8 cellular contexts compared by ENCODE assay signal in genomic region chr5:75512383-75513074, GRCh38. TPM values are rescaled to one million over a fixed set of nuclear protein-coding genes. Genes with fewer than 3 reads are reported as not detected.
A peak's percentile ranks its signal among the peaks of the same experiment; 100 is the strongest.
DNase-seq lines count a peak whose midpoint lies in the region; ATAC-seq, FAIRE-seq and TF ChIP-seq lines count a peak whose summit lies in the region.

No MANE protein-coding gene starts in this region.

- peaks cover 0 to 6% of the 10 kb centered on the region in 2 donors for H3K36me3 Mint-ChIP-seq in naive B cell

- peak overlapping the region; percentile 93 to 98 (median 96) for H3K4me3 Mint-ChIP-seq in naive B cell

- peak overlapping the region; percentile 91 to 96 (median 92) for H3K27ac Mint-ChIP-seq in naive B cell

- peak overlapping the region; percentile 69 for H3K4me3 ChIP-seq in MG63
- peak overlapping the region; percentile 71 to 86 for H3K4me3 ChIP-seq in cardiac fibroblast (replicated peaks in 1 of 2; ENCODE audit: low read depth in 2 of 2, low read length in 2 of 2)

- H3K4me1 Mint-ChIP-seq in naive B cell = peaks cover 39 to 75% (median 69%) of the 10 kb centered on the region in 3 donors

- H3K36me3 ChIP-seq in MG63 = peaks cover 18% of the 10 kb centered on the region

- H3K9me3 Mint-ChIP-seq in naive B cell = peaks cover 0 to 5% (median 0%) of the 10 kb centered on the region in 7 donors

- ATAC-seq in naive B cell (ENCODE audit: low read depth in 2 of 2) (no peak), GM21786 (IDR thresholded peaks at IDR 0.05; ENCODE audit: unreplicated experiment) (no peak)

- no peak for FAIRE-seq in urothelium cell line (lab: Jason Lieb, UNC)

- H3K27me3 ChIP-seq in MG63 = no peaks in the 10 kb centered on the region

- no peaks in the 10 kb centered on the region for H3K9me3 ChIP-seq in MG63

- no peak for TF ChIP-seq CTCF in cardiac fibroblast (IDR thresholded peaks at IDR 0.05; ENCODE audit: low read depth, low read length)

- DNase-seq in DMS53 treated with DMSO at 0.1 percent for 48 hours (lab: John Stamatoyannopoulos, UW; ENCODE audit: unreplicated experiment) (peak; percentile 46), MG63 (no peak), cardiac fibroblast (ENCODE audit: low read depth in 2 of 2) (peak; percentile 8 to 42), naive B cell (no peak), HuH-7.5 (ENCODE audit: low spot score) (no peak), urothelium cell line (ENCODE audit: low spot score) (no peak)
- no peak for DNase-seq in activated CD4-positive, alpha-beta T cell treated with anti-CD3 and anti-CD28 coated beads, Interleukin-2, amount 50 U/mL, for 1 hour

- no peaks in the 10 kb centered on the region for H3K27me3 Mint-ChIP-seq in naive B cell

RNA-seq across cellular contexts. Expression of gene POLK, which starts 0.8 kb away (rescaled TPM):
- total RNA-seq in MG63 (2014; rRNA removed; shearing (Covaris generic); ENCODE audit: low replicate concordance) = 10.9 and 24.0 TPM in 2 replicates
- 10 to 100 TPM; 19.3 to 34.7 (median 27.1) TPM for polyA plus RNA-seq in naive B cell (ENCODE audit: low read depth in 6 of 6)

RNA-seq across cellular contexts. Expression of gene CERT1, which starts 1.1 kb away (rescaled TPM):
- total RNA-seq in MG63 (2014; rRNA removed; shearing (Covaris generic); ENCODE audit: low replicate concordance) = 7.6 and 11.1 TPM in 2 replicates
- 10 to 100 TPM; 16.6 to 27.3 (median 22.1) TPM for polyA plus RNA-seq in naive B cell (ENCODE audit: low read depth in 6 of 6)

Comparison
In these comparisons a context has a peak if more than half of its experiments do, and no peak if none do; other contexts are left out.
1. DNase-seq: peak in DMS53 treated with DMSO at 0.1 percent for 48 hours (single experiment) and cardiac fibroblast (2 of 2); none in MG63 (single experiment), naive B cell (single experiment), HuH-7.5 (single experiment), urothelium cell line (single experiment) and activated CD4-positive, alpha-beta T cell treated with anti-CD3 and anti-CD28 coated beads, Interleukin-2, amount 50 U/mL, for 1 hour (single experiment).